1 cellular context compared by ENCODE assay signal in genomic region chr5:96142786-96143434, GRCh38.
TF ChIP-seq lines count a peak whose summit lies in the region.

No MANE protein-coding gene starts in this region.

TF ChIP-seq in GM23338, 12 proteins besides CTCF, POLR2A, EP300 and RAD21 (continued from another document):
- TF ChIP-seq, protein P1, sequence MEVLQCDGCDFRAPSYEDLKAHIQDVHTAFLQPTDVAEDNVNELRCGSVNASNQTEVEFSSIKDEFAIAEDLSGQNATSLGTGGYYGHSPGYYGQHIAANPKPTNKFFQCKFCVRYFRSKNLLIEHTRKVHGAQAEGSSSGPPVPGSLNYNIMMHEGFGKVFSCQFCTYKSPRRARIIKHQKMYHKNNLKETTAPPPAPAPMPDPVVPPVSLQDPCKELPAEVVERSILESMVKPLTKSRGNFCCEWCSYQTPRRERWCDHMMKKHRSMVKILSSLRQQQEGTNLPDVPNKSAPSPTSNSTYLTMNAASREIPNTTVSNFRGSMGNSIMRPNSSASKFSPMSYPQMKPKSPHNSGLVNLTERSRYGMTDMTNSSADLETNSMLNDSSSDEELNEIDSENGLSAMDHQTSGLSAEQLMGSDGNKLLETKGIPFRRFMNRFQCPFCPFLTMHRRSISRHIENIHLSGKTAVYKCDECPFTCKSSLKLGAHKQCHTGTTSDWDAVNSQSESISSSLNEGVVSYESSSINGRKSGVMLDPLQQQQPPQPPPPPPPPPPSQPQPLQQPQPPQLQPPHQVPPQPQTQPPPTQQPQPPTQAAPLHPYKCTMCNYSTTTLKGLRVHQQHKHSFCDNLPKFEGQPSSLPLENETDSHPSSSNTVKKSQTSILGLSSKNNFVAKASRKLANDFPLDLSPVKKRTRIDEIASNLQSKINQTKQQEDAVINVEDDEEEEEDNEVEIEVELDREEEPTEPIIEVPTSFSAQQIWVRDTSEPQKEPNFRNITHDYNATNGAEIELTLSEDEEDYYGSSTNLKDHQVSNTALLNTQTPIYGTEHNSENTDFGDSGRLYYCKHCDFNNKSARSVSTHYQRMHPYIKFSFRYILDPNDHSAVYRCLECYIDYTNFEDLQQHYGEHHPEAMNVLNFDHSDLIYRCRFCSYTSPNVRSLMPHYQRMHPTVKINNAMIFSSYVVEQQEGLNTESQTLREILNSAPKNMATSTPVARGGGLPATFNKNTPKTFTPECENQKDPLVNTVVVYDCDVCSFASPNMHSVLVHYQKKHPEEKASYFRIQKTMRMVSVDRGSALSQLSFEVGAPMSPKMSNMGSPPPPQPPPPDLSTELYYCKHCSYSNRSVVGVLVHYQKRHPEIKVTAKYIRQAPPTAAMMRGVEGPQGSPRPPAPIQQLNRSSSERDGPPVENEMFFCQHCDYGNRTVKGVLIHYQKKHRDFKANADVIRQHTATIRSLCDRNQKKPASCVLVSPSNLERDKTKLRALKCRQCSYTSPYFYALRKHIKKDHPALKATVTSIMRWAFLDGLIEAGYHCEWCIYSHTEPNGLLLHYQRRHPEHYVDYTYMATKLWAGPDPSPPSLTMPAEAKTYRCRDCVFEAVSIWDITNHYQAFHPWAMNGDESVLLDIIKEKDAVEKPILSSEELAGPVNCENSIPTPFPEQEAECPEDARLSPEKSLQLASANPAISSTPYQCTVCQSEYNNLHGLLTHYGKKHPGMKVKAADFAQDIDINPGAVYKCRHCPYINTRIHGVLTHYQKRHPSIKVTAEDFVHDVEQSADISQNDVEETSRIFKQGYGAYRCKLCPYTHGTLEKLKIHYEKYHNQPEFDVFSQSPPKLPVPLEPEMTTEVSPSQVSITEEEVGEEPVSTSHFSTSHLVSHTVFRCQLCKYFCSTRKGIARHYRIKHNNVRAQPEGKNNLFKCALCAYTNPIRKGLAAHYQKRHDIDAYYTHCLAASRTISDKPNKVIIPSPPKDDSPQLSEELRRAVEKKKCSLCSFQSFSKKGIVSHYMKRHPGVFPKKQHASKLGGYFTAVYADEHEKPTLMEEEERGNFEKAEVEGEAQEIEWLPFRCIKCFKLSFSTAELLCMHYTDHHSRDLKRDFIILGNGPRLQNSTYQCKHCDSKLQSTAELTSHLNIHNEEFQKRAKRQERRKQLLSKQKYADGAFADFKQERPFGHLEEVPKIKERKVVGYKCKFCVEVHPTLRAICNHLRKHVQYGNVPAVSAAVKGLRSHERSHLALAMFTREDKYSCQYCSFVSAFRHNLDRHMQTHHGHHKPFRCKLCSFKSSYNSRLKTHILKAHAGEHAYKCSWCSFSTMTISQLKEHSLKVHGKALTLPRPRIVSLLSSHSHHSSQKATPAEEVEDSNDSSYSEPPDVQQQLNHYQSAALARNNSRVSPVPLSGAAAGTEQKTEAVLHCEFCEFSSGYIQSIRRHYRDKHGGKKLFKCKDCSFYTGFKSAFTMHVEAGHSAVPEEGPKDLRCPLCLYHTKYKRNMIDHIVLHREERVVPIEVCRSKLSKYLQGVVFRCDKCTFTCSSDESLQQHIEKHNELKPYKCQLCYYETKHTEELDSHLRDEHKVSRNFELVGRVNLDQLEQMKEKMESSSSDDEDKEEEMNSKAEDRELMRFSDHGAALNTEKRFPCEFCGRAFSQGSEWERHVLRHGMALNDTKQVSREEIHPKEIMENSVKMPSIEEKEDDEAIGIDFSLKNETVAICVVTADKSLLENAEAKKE (CRISPR knock-in tag; IDR thresholded peaks at IDR 0.05) = no peak
- TF ChIP-seq POLR2AphosphoS5 (IDR thresholded peaks at IDR 0.05; ENCODE audit: low read depth) (no peak), STAT1 (IDR thresholded peaks at IDR 0.05; ENCODE audit: unreplicated experiment) (no peak), CREB1 (CRISPR knock-in tag; IDR thresholded peaks at IDR 0.05; ENCODE audit: low read depth) (no peak), EZH2phosphoT487 (IDR thresholded peaks at IDR 0.05; ENCODE audit: unreplicated experiment) (no peak), JUNB (IDR thresholded peaks at IDR 0.05; ENCODE audit: unreplicated experiment) (no peak)
- TF ChIP-seq, protein P2, sequence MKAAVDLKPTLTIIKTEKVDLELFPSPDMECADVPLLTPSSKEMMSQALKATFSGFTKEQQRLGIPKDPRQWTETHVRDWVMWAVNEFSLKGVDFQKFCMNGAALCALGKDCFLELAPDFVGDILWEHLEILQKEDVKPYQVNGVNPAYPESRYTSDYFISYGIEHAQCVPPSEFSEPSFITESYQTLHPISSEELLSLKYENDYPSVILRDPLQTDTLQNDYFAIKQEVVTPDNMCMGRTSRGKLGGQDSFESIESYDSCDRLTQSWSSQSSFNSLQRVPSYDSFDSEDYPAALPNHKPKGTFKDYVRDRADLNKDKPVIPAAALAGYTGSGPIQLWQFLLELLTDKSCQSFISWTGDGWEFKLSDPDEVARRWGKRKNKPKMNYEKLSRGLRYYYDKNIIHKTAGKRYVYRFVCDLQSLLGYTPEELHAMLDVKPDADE (IDR thresholded peaks at IDR 0.05) = no peak
- TF ChIP-seq, protein P3, sequence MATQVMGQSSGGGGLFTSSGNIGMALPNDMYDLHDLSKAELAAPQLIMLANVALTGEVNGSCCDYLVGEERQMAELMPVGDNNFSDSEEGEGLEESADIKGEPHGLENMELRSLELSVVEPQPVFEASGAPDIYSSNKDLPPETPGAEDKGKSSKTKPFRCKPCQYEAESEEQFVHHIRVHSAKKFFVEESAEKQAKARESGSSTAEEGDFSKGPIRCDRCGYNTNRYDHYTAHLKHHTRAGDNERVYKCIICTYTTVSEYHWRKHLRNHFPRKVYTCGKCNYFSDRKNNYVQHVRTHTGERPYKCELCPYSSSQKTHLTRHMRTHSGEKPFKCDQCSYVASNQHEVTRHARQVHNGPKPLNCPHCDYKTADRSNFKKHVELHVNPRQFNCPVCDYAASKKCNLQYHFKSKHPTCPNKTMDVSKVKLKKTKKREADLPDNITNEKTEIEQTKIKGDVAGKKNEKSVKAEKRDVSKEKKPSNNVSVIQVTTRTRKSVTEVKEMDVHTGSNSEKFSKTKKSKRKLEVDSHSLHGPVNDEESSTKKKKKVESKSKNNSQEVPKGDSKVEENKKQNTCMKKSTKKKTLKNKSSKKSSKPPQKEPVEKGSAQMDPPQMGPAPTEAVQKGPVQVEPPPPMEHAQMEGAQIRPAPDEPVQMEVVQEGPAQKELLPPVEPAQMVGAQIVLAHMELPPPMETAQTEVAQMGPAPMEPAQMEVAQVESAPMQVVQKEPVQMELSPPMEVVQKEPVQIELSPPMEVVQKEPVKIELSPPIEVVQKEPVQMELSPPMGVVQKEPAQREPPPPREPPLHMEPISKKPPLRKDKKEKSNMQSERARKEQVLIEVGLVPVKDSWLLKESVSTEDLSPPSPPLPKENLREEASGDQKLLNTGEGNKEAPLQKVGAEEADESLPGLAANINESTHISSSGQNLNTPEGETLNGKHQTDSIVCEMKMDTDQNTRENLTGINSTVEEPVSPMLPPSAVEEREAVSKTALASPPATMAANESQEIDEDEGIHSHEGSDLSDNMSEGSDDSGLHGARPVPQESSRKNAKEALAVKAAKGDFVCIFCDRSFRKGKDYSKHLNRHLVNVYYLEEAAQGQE (IDR thresholded peaks at IDR 0.05; ENCODE audit: unreplicated experiment) = no peak
